Comparison of ENCODE assay signal across 9 cellular contexts in the genomic region with DNA sequence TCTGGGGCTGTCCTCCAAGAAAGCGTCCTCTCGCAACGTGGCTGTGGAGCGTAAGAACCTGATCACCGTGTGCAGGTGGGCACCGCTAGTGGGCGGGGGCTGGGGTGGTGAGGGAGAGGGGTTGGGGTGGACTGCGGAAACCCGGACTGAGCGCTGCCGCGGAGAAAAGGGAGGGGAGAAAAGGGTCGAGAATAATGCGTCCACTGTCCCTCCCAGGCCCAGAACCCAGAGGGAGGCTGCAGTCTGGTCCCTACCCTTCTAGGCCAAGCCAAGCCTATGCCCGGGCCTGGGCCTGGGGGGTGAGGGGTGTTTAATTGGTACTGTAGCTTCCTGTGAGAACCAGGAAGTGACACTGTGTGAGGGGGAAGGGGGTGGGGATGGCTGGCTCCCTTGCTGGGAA. TPM values are rescaled to one million over a fixed set of nuclear protein-coding genes. Genes with fewer than 3 reads are reported as not detected.
DNase-seq lines count a peak whose midpoint lies in the region; ATAC-seq and TF ChIP-seq lines count a peak whose summit lies in the region.
"Had no signal": no experiment of that assay in that cellular context is flagged by ENCODE, and none has a peak within 500 bp of the region (broad histone marks: within the 10 kb centered on the region; RNA-seq: fewer than 3 reads in every experiment).

No MANE protein-coding gene starts in this region.

- H3K27ac Mint-ChIP-seq in CD14-positive monocyte (no peak overlapping the region), neural crest cell (ENCODE audit: unreplicated experiment) (no peak overlapping the region)

- no peak overlapping the region for H3K9ac ChIP-seq in HUES6 (ENCODE audit: low read length)

- peaks cover 0 to 6% (median 0%) of the 10 kb centered on the region in 7 donors for H3K9me3 Mint-ChIP-seq in CD14-positive monocyte
- no peaks in the 10 kb centered on the region for H3K9me3 Mint-ChIP-seq in neural crest cell

- no peak for ATAC-seq in HG02884 (IDR thresholded peaks at IDR 0.05; ENCODE audit: unreplicated experiment)

- TF ChIP-seq CTCF in CD14-positive monocyte (IDR thresholded peaks at IDR 0.05) (no peak), neural crest cell (conservative IDR thresholded peaks at IDR 0.05) (no peak)

- H3K36me3 ChIP-seq in HUES6 (ENCODE audit: control insufficient read depth, insufficient read depth, low read length), result no peaks in the 10 kb centered on the region

- H3K36me3 Mint-ChIP-seq in CD14-positive monocyte, result peaks cover 0 to 2% of the 10 kb centered on the region in 2 donors
- no peaks in the 10 kb centered on the region for H3K36me3 Mint-ChIP-seq in neural crest cell (ENCODE audit: low read depth)

- H3K4me3 Mint-ChIP-seq in CD14-positive monocyte (peak overlapping the region; percentile 66 to 69), neural crest cell (peak overlapping the region; percentile 69)

- intact Hi-C loops in CD14-positive monocyte (cut with micrococcal nuclease), result no loop called here

- no peaks in the 10 kb centered on the region for H3K9me3 ChIP-seq in HUES6 (ENCODE audit: control insufficient read depth, insufficient read depth, low read depth, low read length)

- H3K27me3 Mint-ChIP-seq in CD14-positive monocyte (ENCODE audit: low read depth in 3 of 3), result peaks cover 48 to 70% (median 58%) of the 10 kb centered on the region in 3 donors
- peaks cover 55% of the 10 kb centered on the region for H3K27me3 Mint-ChIP-seq in neural crest cell (ENCODE audit: low read depth)

- H3K27me3 ChIP-seq in HUES6 (ENCODE audit: control insufficient read depth, insufficient read depth, low read length), result peaks cover 24% of the 10 kb centered on the region

- peak overlapping the region; percentile 52 for H3K4me3 ChIP-seq in HUES6 (ENCODE audit: low read depth, low read length)

- peaks cover 18% of the 10 kb centered on the region for H3K4me1 Mint-ChIP-seq in CD14-positive monocyte
- peaks cover 18% of the 10 kb centered on the region for H3K4me1 Mint-ChIP-seq in neural crest cell

- DNase-seq in CD14-positive monocyte (ENCODE audit: low spot score) (no peak), neural crest cell (ENCODE audit: low read depth, low spot score) (no peak), COLO829 (ENCODE audit: low spot score) (no peak), GM19238 (ENCODE audit: insufficient read length, low spot score) (no peak)
- DNase-seq in activated CD8-positive, alpha-beta memory T cell treated with anti-CD3 and anti-CD28 coated beads, Interleukin-2, amount 50 U/mL, for 48 hours, result no peak

- peaks cover 36% of the 10 kb centered on the region for H3K4me1 ChIP-seq in HUES6 (ENCODE audit: control insufficient read depth, insufficient read depth, low read length)

- H3K27ac ChIP-seq in HUES6 (ENCODE audit: low read depth, low read length), result no peak overlapping the region
- H3K27ac ChIP-seq in cingulate gyrus (ENCODE audit: low read depth, low read length), result peak overlapping the region; percentile 80

RNA-seq across cellular contexts. Expression of a gene that starts 0.5 kb away (rescaled TPM):
- polyA plus RNA-seq in CD14-positive monocyte, result under 1 TPM in 1 of 2 donors, not detected in 1; 0.22 TPM
- total RNA-seq in neural crest cell, result 8.7 and 12.9 TPM in 2 replicates

RNA-seq across cellular contexts. Expression of a gene that starts 15.8 kb away (rescaled TPM):
- polyA plus RNA-seq in CD14-positive monocyte, result 10 to 100 TPM; 64.0 to 64.5 TPM
- total RNA-seq in neural crest cell, result 114 and 122 TPM in 2 replicates

RNA-seq across cellular contexts. Expression of a gene that starts 36.2 kb away (rescaled TPM):
- polyA plus RNA-seq in CD14-positive monocyte, result 1,000 to 10,000 TPM; 1,303 to 1,960 TPM
- total RNA-seq in neural crest cell, result 59.7 and 70.0 TPM in 2 replicates

RNA-seq across cellular contexts. Expression of a gene that starts 40.9 kb away (rescaled TPM):
- under 1 TPM in 1 of 2 donors, not detected in 1; 0.04 TPM for polyA plus RNA-seq in CD14-positive monocyte
- not detected in 2 replicates for total RNA-seq in neural crest cell
- total RNA-seq: T-helper 2 cell treated with Interferon-gamma antibody and Interleukin-4, amounts not matched to agents 100 ng/mL and 5 ng/mL, for 36 hours had no signal

RNA-seq across cellular contexts. Expression of a gene that starts 54.8 kb away (rescaled TPM):
- polyA plus RNA-seq in CD14-positive monocyte, result not detected
- total RNA-seq in neural crest cell, result 50.6 and 51.9 TPM in 2 replicates
